ENCODE assay signal across 14 cellular contexts in the genomic region with DNA sequence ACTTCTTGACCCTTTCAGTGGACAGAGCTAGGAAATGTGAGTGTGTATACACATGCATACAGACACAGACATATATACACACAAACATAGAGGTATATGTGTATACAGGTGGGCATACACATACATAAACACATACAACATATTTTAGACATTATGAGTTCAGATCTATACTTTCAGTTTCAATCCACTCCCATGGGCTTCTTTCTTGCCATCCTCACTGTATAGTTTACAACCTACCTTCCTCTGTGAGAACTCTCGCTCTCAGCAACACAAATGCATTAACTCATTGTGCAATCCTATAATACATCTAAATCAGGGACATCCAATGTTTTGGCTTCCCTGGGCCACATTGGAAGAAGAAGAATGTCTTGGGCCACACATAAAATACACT. TPM values are rescaled to one million over a fixed set of nuclear protein-coding genes. Genes with fewer than 3 reads are reported as not detected.
A peak's percentile ranks its signal among the peaks of the same experiment; 100 is the strongest.
DNase-seq lines count a peak whose midpoint lies in the region; ATAC-seq, FAIRE-seq and TF ChIP-seq lines count a peak whose summit lies in the region.
"Had no signal": no experiment of that assay in that cellular context is flagged by ENCODE, and none has a peak within 500 bp of the region (broad histone marks: within the 10 kb centered on the region; RNA-seq: fewer than 3 reads in every experiment).

No MANE protein-coding gene starts in this region.

- FAIRE-seq in D721Med (lab: Jason Lieb, UNC): no peak
- FAIRE-seq: G401.6 had no signal

- no peak overlapping the region for H3K4me3 Mint-ChIP-seq in natural killer cell treated with Interleukin-12 subunit alpha and Interleukin-12 subunit beta and Interleukin-15 and Interleukin-18, amount 100 ng/mL, for 72 hours

- peak; percentile 87 for ATAC-seq in GM18520 (IDR thresholded peaks at IDR 0.05; ENCODE audit: unreplicated experiment)
- peak; percentile 72 for ATAC-seq in GM21423 (IDR thresholded peaks at IDR 0.05; ENCODE audit: unreplicated experiment)
- peak; percentile 82 for ATAC-seq in HG02973 (IDR thresholded peaks at IDR 0.05; ENCODE audit: unreplicated experiment)
- ATAC-seq in HG03571 (IDR thresholded peaks at IDR 0.05; ENCODE audit: unreplicated experiment): peak; percentile 73
- no peak for ATAC-seq in natural killer cell treated with Interleukin-12 subunit alpha and Interleukin-12 subunit beta and Interleukin-15 and Interleukin-18, amount 100 ng/mL, for 72 hours

- H3K9me3 Mint-ChIP-seq in natural killer cell treated with Interleukin-12 subunit alpha and Interleukin-12 subunit beta and Interleukin-15 and Interleukin-18, amount 100 ng/mL, for 72 hours: no peaks in the 10 kb centered on the region

- no peak overlapping the region for H3K27ac Mint-ChIP-seq in natural killer cell treated with Interleukin-12 subunit alpha and Interleukin-12 subunit beta and Interleukin-15 and Interleukin-18, amount 100 ng/mL, for 72 hours

- no peaks in the 10 kb centered on the region for H3K36me3 Mint-ChIP-seq in natural killer cell treated with Interleukin-12 subunit alpha and Interleukin-12 subunit beta and Interleukin-15 and Interleukin-18, amount 100 ng/mL, for 72 hours

- no peak for TF ChIP-seq CTCF in D721Med (IDR thresholded peaks at IDR 0.05; ENCODE audit: insufficient read depth, missing control alignments)

- H3K27me3 Mint-ChIP-seq in natural killer cell treated with Interleukin-12 subunit alpha and Interleukin-12 subunit beta and Interleukin-15 and Interleukin-18, amount 100 ng/mL, for 72 hours: peaks cover 4 to 10% of the 10 kb centered on the region in 2 donors

- DNase-seq in inferior parietal cortex (ENCODE audit: extremely low spot score) (no peak), NCI-H446 treated with DMSO at 0.1 percent for 48 hours (lab: John Stamatoyannopoulos, UW) (no peak), D721Med (ENCODE audit: insufficient read length, low spot score) (no peak)
- DNase-seq in natural killer cell treated with Interleukin-12 subunit alpha and Interleukin-12 subunit beta and Interleukin-15 and Interleukin-18, amount 100 ng/mL, for 72 hours (ENCODE audit: low spot score): no peak
- DNase-seq: activated CD4-positive, CD25-positive, alpha-beta regulatory T cell treated with anti-CD3 and anti-CD28 coated beads, Interleukin-2, amount 50 U/mL, for 72 hours; activated effector memory CD4-positive, alpha-beta T cell treated with Interleukin-2 at 50 U/mL for 16 hours; BE2C; NCI-H774 had no signal

- H3K4me1 Mint-ChIP-seq in natural killer cell treated with Interleukin-12 subunit alpha and Interleukin-12 subunit beta and Interleukin-15 and Interleukin-18, amount 100 ng/mL, for 72 hours (ENCODE audit: low read depth in 2 of 2): peaks cover 0 to 4% of the 10 kb centered on the region in 2 donors

RNA-seq across cellular contexts. Expression of a gene that starts 21.2 kb away (rescaled TPM):
- not detected for total RNA-seq in natural killer cell treated with Interleukin-12 subunit alpha and Interleukin-12 subunit beta and Interleukin-15 and Interleukin-18, amount 100 ng/mL, for 72 hours
- total RNA-seq: SK-MEL-5 had no signal

Comparison
In these comparisons a context has a peak if more than half of its experiments do, and no peak if none do; other contexts are left out.
1. ATAC-seq: peak in GM18520 (single experiment), GM21423 (single experiment), HG02973 (single experiment) and HG03571 (single experiment); none in natural killer cell treated with Interleukin-12 subunit alpha and Interleukin-12 subunit beta and Interleukin-15 and Interleukin-18, amount 100 ng/mL, for 72 hours (0 of 2).